In the genomic region with DNA sequence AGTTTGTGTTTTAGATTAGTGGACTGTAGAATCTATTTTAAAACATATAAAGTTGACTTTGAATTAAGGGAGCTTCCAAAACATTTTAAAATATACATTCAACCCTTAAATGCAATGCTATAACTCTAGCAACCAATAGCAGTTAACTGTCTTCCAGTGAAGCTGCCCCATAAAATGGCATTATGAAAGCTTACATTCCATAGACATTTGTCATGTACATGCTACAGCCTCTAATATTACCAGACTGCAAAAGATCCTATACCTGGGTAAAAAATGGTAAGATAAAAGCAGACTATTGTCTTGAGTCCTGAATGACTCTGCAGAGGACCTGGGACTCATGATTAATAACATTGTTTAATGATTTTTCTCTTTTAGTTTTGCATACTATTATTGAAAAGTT, we compare ENCODE assay signal across 23 cellular contexts.
DNase-seq lines count a peak whose midpoint lies in the region; ATAC-seq and TF ChIP-seq lines count a peak whose summit lies in the region.
"Had no signal": no experiment of that assay in that cellular context is flagged by ENCODE, and none has a peak within 500 bp of the region (broad histone marks: within the 10 kb centered on the region; RNA-seq: fewer than 3 reads in every experiment).

No MANE protein-coding gene starts in this region.

- no peaks in the 10 kb centered on the region for H4K20me1 ChIP-seq in GM23248 (ENCODE audit: insufficient read depth)

- no peak overlapping the region for H3K27ac ChIP-seq in GM23248
- H3K27ac ChIP-seq: esophagus muscularis mucosa, thoracic aorta had no signal

- H3K4me3 ChIP-seq in GM23248 (no peak overlapping the region), cardiac fibroblast (replicated peaks in 1 of 2; ENCODE audit: low read depth in 2 of 2, low read length in 2 of 2) (no peak overlapping the region)
- H3K4me3 ChIP-seq: esophagus muscularis mucosa, GM23338, lung, thoracic aorta had no signal

- H3K27me3 ChIP-seq in GM23248 (replicated peaks; ENCODE audit: insufficient read depth) = no peaks in the 10 kb centered on the region
- H3K27me3 ChIP-seq: esophagus muscularis mucosa had no signal

- no peaks in the 10 kb centered on the region for H3K27me3 Mint-ChIP-seq in activated T-helper 17 cell treated with anti-CD3 and anti-CD28 coated beads, Interleukin-2, amount 50 U/mL, for 72 hours
- H3K27me3 Mint-ChIP-seq: activated CD8-positive, alpha-beta memory T cell treated with anti-CD3 and anti-CD28 coated beads, Interleukin-2, amount 10 ng/mL, durations not matched to agents 7 days and 5 days; stimulated activated memory B cell treated with anti-CD40 and anti-IgM and Interleukin-4, amounts not matched to agents 10 μg/mL and 1 μg/mL and 100 μg/mL, for 72 hours had no signal

- in situ Hi-C loops in GM23248 (cut with MboI) = no loop called here

- no peaks in the 10 kb centered on the region for H3K9me2 ChIP-seq in GM23248 (ENCODE audit: insufficient read depth)

- ATAC-seq in HG02973 (IDR thresholded peaks at IDR 0.05; ENCODE audit: unreplicated experiment) = no peak
- ATAC-seq in GM21447 (IDR thresholded peaks at IDR 0.05; ENCODE audit: unreplicated experiment) = no peak
- ATAC-seq in activated T-helper 17 cell treated with anti-CD3 and anti-CD28 coated beads, Interleukin-2, amount 50 U/mL, for 72 hours (replicated peaks) = no peak
- ATAC-seq: activated CD8-positive, alpha-beta memory T cell treated with anti-CD3 and anti-CD28 coated beads, Interleukin-2, amount 10 ng/mL, durations not matched to agents 7 days and 5 days; GM23338; stimulated activated memory B cell treated with anti-CD40 and anti-IgM and Interleukin-4, amounts not matched to agents 10 μg/mL and 1 μg/mL and 100 μg/mL, for 72 hours had no signal

- TF ChIP-seq CTCF in cardiac fibroblast (IDR thresholded peaks at IDR 0.05; ENCODE audit: low read depth, low read length) = no peak

- H3K9me3 Mint-ChIP-seq in activated T-helper 17 cell treated with anti-CD3 and anti-CD28 coated beads, Interleukin-2, amount 50 U/mL, for 72 hours = peaks cover 3% of the 10 kb centered on the region
- H3K9me3 Mint-ChIP-seq: GM23338 had no signal

- H3K27ac Mint-ChIP-seq in activated T-helper 17 cell treated with anti-CD3 and anti-CD28 coated beads, Interleukin-2, amount 50 U/mL, for 72 hours = no peak overlapping the region
- H3K27ac Mint-ChIP-seq: activated CD8-positive, alpha-beta memory T cell treated with anti-CD3 and anti-CD28 coated beads, Interleukin-2, amount 10 ng/mL, durations not matched to agents 7 days and 5 days; GM23338; stimulated activated memory B cell treated with anti-CD40 and anti-IgM and Interleukin-4, amounts not matched to agents 10 μg/mL and 1 μg/mL and 100 μg/mL, for 72 hours had no signal

- no peak overlapping the region for H3K4me3 Mint-ChIP-seq in activated T-helper 17 cell treated with anti-CD3 and anti-CD28 coated beads, Interleukin-2, amount 50 U/mL, for 72 hours
- H3K4me3 Mint-ChIP-seq: activated CD8-positive, alpha-beta memory T cell treated with anti-CD3 and anti-CD28 coated beads, Interleukin-2, amount 10 ng/mL, durations not matched to agents 7 days and 5 days; GM23338; stimulated activated memory B cell treated with anti-CD40 and anti-IgM and Interleukin-4, amounts not matched to agents 10 μg/mL and 1 μg/mL and 100 μg/mL, for 72 hours had no signal

- no peak overlapping the region for H2AFZ ChIP-seq in GM23248
- H2AFZ ChIP-seq: GM23338 had no signal

- H3K4me1 Mint-ChIP-seq in activated T-helper 17 cell treated with anti-CD3 and anti-CD28 coated beads, Interleukin-2, amount 50 U/mL, for 72 hours = no peaks in the 10 kb centered on the region
- H3K4me1 Mint-ChIP-seq: activated CD8-positive, alpha-beta memory T cell treated with anti-CD3 and anti-CD28 coated beads, Interleukin-2, amount 10 ng/mL, durations not matched to agents 7 days and 5 days; GM23338; stimulated activated memory B cell treated with anti-CD40 and anti-IgM and Interleukin-4, amounts not matched to agents 10 μg/mL and 1 μg/mL and 100 μg/mL, for 72 hours had no signal

- no peaks in the 10 kb centered on the region for H3K4me1 ChIP-seq in GM23248 (ENCODE audit: insufficient read depth)
- H3K4me1 ChIP-seq: esophagus muscularis mucosa had no signal

- H3K4me2 ChIP-seq in GM23248 (ENCODE audit: unreplicated experiment) = no peak overlapping the region
- H3K4me2 ChIP-seq: GM23338 had no signal

- no peaks in the 10 kb centered on the region for H3K79me2 ChIP-seq in GM23248 (ENCODE audit: insufficient read depth)

- no peaks in the 10 kb centered on the region for H3K9me3 ChIP-seq in GM23248 (ENCODE audit: low read depth)
- H3K9me3 ChIP-seq: esophagus muscularis mucosa, thoracic aorta had no signal

- no peaks in the 10 kb centered on the region for H3K36me3 ChIP-seq in GM23248 (ENCODE audit: low read depth)
- H3K36me3 ChIP-seq: esophagus muscularis mucosa, thoracic aorta had no signal

- peak; percentile 19 for DNase-seq in GM23248
- peak; percentile 40 for DNase-seq in NCI-H226
- DNase-seq in cardiac fibroblast (ENCODE audit: low read depth in 2 of 2) = peak; percentile 0 to 16
- peak; percentile 4 for DNase-seq in non-pigmented ciliary epithelial cell (ENCODE audit: low read depth)
- no peak for DNase-seq in NCI-H446 (lab: John Stamatoyannopoulos, UW)
- DNase-seq: activated CD4-positive, alpha-beta T cell treated with anti-CD3 and anti-CD28 coated beads for 48 hours; activated CD8-positive, alpha-beta memory T cell treated with anti-CD3 and anti-CD28 coated beads, Interleukin-2, amount 10 ng/mL, durations not matched to agents 7 days and 5 days; amniotic stem cell; cerebellar nuclear complex; DND-41; effector CD4-positive, alpha-beta T cell; NCI-H2029 treated with DMSO at 0.1 percent for 48 hours; NCI-H510A; NK-92 treated with Interleukin-12 subunit alpha and Interleukin-12 subunit beta, amount 100 ng/mL, for 24 hours; occipital lobe had no signal

- H3F3A ChIP-seq in GM23248 (ENCODE audit: insufficient read depth) = no peaks in the 10 kb centered on the region

- no peaks in the 10 kb centered on the region for H3K36me3 Mint-ChIP-seq in activated T-helper 17 cell treated with anti-CD3 and anti-CD28 coated beads, Interleukin-2, amount 50 U/mL, for 72 hours (ENCODE audit: low read depth)
- H3K36me3 Mint-ChIP-seq: activated CD8-positive, alpha-beta memory T cell treated with anti-CD3 and anti-CD28 coated beads, Interleukin-2, amount 10 ng/mL, durations not matched to agents 7 days and 5 days; stimulated activated memory B cell treated with anti-CD40 and anti-IgM and Interleukin-4, amounts not matched to agents 10 μg/mL and 1 μg/mL and 100 μg/mL, for 72 hours had no signal

- no peak overlapping the region for H3K9ac ChIP-seq in GM23248

Comparison
In these comparisons a context has a peak if more than half of its experiments do, and no peak if none do; other contexts are left out.
1. DNase-seq: peak in GM23248 (single experiment), NCI-H226 (single experiment), cardiac fibroblast (2 of 2) and non-pigmented ciliary epithelial cell (single experiment); none in NCI-H446 (0 of 2).